In the genomic region with DNA sequence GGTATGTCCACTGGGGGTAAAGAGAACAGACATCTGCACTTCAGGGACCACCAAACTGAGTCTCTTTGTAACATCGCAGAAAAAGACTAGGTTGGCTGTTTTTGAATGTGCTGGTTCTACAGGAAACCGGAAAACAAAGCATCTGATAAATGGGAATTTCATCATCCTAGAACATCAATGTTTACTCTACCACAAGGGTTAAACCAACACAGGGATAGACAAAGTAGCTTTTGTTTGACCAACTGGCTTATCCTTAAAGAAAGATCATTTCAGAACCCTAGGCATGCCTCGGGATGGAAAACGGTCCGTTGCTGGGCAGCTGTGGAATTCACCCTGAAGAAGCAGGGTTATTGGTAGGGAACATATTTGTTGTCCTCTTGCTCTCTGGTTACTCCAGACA, we compare ENCODE assay signal across 17 cellular contexts.
"Had no signal": no experiment of that assay in that cellular context is flagged by ENCODE, and none has a peak within 500 bp of the region (broad histone marks: within the 10 kb centered on the region; RNA-seq: fewer than 3 reads in every experiment).

No MANE protein-coding gene starts in this region.

- H3K9me3 ChIP-seq: esophagus muscularis mucosa, gastroesophageal sphincter, upper lobe of left lung, vagina had no signal

- H3K4me1 ChIP-seq: esophagus muscularis mucosa, gastroesophageal sphincter, upper lobe of left lung, vagina had no signal

- H3K36me3 Mint-ChIP-seq: naive thymus-derived CD4-positive, alpha-beta T cell had no signal

- H3K4me1 Mint-ChIP-seq: naive thymus-derived CD4-positive, alpha-beta T cell; nephron progenitor cell had no signal

- H3K4me2 ChIP-seq: smooth muscle cell had no signal

- H3K27me3 ChIP-seq: esophagus muscularis mucosa, gastroesophageal sphincter, upper lobe of left lung, vagina had no signal

- H3K27me3 Mint-ChIP-seq: effector memory CD8-positive, alpha-beta T cell; naive thymus-derived CD4-positive, alpha-beta T cell had no signal

- H3K36me3 ChIP-seq: esophagus muscularis mucosa, gastroesophageal sphincter, upper lobe of left lung, vagina had no signal

- H3K4me3 ChIP-seq: esophagus muscularis mucosa, gastroesophageal sphincter, smooth muscle cell, upper lobe of left lung, vagina had no signal

- H3K4me3 Mint-ChIP-seq: effector memory CD8-positive, alpha-beta T cell; naive thymus-derived CD4-positive, alpha-beta T cell; nephron progenitor cell had no signal

- ATAC-seq: effector memory CD8-positive, alpha-beta T cell; gastroesophageal sphincter; left lobe of liver; naive thymus-derived CD4-positive, alpha-beta T cell; right cardiac atrium had no signal

- H3K27ac Mint-ChIP-seq: effector memory CD8-positive, alpha-beta T cell; naive thymus-derived CD4-positive, alpha-beta T cell; nephron progenitor cell had no signal

- DNase-seq: cortex of kidney; effector memory CD8-positive, alpha-beta T cell; glutamatergic neuron; islet precursor cell; mammary epithelial cell; naive thymus-derived CD4-positive, alpha-beta T cell; nephron progenitor cell; right cardiac atrium; stimulated activated CD4-positive, alpha-beta T cell treated with anti-CD3 and anti-CD28 coated beads, Interleukin-2, amount 100 ng/mL, for 48 hours; stimulated activated naive CD4-positive, alpha-beta T cell treated with Interleukin-2 at 50 U/mL for 16 hours; upper lobe of left lung had no signal

- H3K27ac ChIP-seq: epithelial cell of prostate, esophagus muscularis mucosa, gastroesophageal sphincter, upper lobe of left lung, vagina had no signal
